Comparison of ENCODE assay signal across 1 cellular context in the genomic region with DNA sequence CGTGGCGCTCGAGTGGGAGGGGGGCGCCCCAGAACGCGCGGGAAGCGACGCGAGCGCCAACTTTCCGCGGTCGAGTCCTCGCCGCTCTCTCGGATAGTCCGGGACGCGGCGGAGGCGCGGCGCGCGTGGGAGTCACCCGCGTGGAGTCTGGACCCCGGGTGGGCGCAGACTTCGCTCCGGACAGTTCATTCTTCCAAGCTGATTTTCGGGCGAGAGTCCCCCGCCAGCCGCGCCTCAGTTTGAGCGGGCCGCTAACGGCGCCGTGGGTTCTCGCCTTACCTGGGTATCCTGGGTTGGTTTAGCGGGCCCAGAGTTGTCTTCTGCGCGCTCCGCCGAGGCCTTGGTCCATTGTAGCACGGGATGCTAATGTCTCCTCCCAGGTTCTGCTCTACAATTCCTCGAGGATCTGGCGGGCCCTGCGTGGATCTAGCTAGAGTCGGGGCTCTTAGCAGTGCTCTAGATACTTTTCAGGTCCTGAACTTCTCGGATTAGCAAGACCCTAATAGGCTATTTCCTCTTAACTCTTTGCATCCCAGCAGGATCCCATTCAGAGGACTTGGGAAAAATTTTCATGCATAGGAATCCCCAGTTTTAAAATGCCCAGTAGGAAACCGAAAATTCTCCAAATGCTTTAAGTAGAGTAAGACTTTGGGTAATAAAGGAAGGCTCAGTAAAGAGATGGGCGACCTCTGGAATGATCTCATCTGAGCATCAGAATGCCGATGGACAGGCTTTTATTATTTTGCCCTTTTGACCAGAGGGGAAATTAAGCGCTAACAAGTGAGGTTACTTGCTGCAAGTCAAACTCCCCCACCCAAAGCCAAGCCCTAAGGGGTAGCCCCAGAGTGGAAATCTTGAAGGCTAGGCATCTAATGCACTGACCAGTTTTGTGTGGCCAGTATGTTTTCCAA.
A peak's percentile ranks its signal among the peaks of the same experiment; 100 is the strongest.
TF ChIP-seq lines count a peak whose summit lies in the region.

No MANE protein-coding gene starts in this region.

TF ChIP-seq in IMR-90, 13 proteins besides CTCF, POLR2A, EP300 and RAD21:
- no peak for TF ChIP-seq RFX5 (IDR thresholded peaks at IDR 0.05; ENCODE audit: low read depth, low read length)
- TF ChIP-seq MXI1 (IDR thresholded peaks at IDR 0.05; ENCODE audit: borderline replicate concordance, low read depth, low read length), result no peak
- TF ChIP-seq MAZ (IDR thresholded peaks at IDR 0.05; ENCODE audit: borderline replicate concordance, low read depth, low read length), result 0 out of 2 replicates have a peak, but pooled peaks have one; percentile 0
- no peak for TF ChIP-seq CHD1 (IDR thresholded peaks at IDR 0.05; ENCODE audit: low read depth, low read length)
- TF ChIP-seq, protein P1, sequence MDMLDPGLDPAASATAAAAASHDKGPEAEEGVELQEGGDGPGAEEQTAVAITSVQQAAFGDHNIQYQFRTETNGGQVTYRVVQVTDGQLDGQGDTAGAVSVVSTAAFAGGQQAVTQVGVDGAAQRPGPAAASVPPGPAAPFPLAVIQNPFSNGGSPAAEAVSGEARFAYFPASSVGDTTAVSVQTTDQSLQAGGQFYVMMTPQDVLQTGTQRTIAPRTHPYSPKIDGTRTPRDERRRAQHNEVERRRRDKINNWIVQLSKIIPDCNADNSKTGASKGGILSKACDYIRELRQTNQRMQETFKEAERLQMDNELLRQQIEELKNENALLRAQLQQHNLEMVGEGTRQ (IDR thresholded peaks at IDR 0.05; ENCODE audit: low read depth, low read length), result no peak; the same call in 1 of the 2 replicates
- peak; percentile 1; the same call in 1 of the 2 replicates for TF ChIP-seq BHLHE40 (IDR thresholded peaks at IDR 0.05; ENCODE audit: low read depth, low read length)
